ENCODE assay signal across 15 cellular contexts in the genomic region with DNA sequence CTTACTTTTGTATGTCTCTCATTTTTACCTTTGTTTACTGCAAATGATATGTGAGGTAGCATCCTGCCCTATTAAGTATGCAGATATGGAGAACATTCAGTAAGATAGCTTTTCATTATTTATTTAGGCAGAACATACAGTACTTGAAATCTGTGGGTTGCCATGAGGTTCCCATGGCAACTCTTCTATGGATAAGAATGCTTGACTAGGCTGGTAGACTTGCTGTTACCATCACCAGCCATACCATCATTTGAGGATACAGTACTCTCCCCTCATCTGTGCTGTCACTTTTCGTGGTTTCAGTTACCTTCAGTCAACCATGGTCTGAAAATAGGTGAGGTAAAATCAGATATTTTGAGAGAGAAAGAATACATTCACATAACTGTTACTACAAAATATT. TPM values are rescaled to one million over a fixed set of nuclear protein-coding genes. Genes with fewer than 3 reads are reported as not detected.
DNase-seq lines count a peak whose midpoint lies in the region; ATAC-seq, FAIRE-seq and TF ChIP-seq lines count a peak whose summit lies in the region.
"Had no signal": no experiment of that assay in that cellular context is flagged by ENCODE, and none has a peak within 500 bp of the region (broad histone marks: within the 10 kb centered on the region; RNA-seq: fewer than 3 reads in every experiment).

No MANE protein-coding gene starts in this region.

- H3K27me3 ChIP-seq in HepG2 (ENCODE audit: control insufficient read depth in 1 of 2, insufficient read depth in 2 of 2, low read length in 2 of 2), result no peaks in the 10 kb centered on the region
- H3K27me3 ChIP-seq: esophagus squamous epithelium, neutrophil, thyroid gland had no signal

- H3K36me3 ChIP-seq in HepG2 (replicated peaks in 1 of 2; ENCODE audit: control insufficient read depth in 1 of 2, insufficient read depth in 2 of 2, low read length in 2 of 2), result no peaks in the 10 kb centered on the region; a peak in 1 of 5 replicates
- H3K36me3 ChIP-seq: esophagus squamous epithelium, HAP-1, neutrophil, thyroid gland had no signal

- H3K36me3 Mint-ChIP-seq in naive B cell, result no peaks in the 10 kb centered on the region
- peaks cover 0 to 5% (median 2%) of the 10 kb centered on the region in 3 donors for H3K36me3 Mint-ChIP-seq in immature natural killer cell

- CTCF ChIA-PET in HepG2 (lab: Yijun Ruan, JAX; ENCODE audit: low intra/inter-chr PET ratio, low total read pairs), result no interaction called here

- H3K4me1 Mint-ChIP-seq in naive B cell, result peaks cover 0 to 31% (median 15%) of the 10 kb centered on the region in 3 donors
- H3K4me1 Mint-ChIP-seq in immature natural killer cell, result peaks cover 3 to 16% of the 10 kb centered on the region in 2 donors

- H3K27me3 Mint-ChIP-seq in naive B cell, result no peaks in the 10 kb centered on the region
- no peaks in the 10 kb centered on the region for H3K27me3 Mint-ChIP-seq in immature natural killer cell (ENCODE audit: low read depth in 3 of 3)

- peak; percentile 25 for DNase-seq in NCI-H1105 treated with DMSO at 0.1 percent for 48 hours (lab: John Stamatoyannopoulos, UW)
- DNase-seq in NCI-H1105 (lab: John Stamatoyannopoulos, UW), result no peak
- no peak for DNase-seq in naive B cell
- no peak for DNase-seq in NCI-H446 (lab: John Stamatoyannopoulos, UW)
- DNase-seq in HepG2 (ENCODE audit: low spot score), result no peak
- DNase-seq in immature natural killer cell, result no peak
- DNase-seq: esophagus squamous epithelium, thyroid gland had no signal

- no peak overlapping the region for H3K4me3 ChIP-seq in HepG2 (replicated peaks in 1 of 3; ENCODE audit: insufficient read depth in 1 of 3, low read depth in 2 of 3, low read length in 3 of 3)
- H3K4me3 ChIP-seq: esophagus squamous epithelium, HAP-1, thyroid gland had no signal

- H3K27ac ChIP-seq in HepG2 (ENCODE audit: extremely low read length, insufficient read depth, low read length), result no peak overlapping the region
- H3K27ac ChIP-seq: esophagus squamous epithelium, neutrophil, thyroid gland had no signal

- WGBS in HepG2 (ENCODE audit: low lambda C conversion rate), result 95% methylated on average over 1 of the region's 1 CpG

- no peaks in the 10 kb centered on the region for H3K79me2 ChIP-seq in HepG2 (ENCODE audit: insufficient read depth, low read length)

- in situ Hi-C loops in HepG2 (cut with HindIII; ENCODE audit: extremely low pct_ligation_motif_present, low pct_unique_long_range_greater_than_20kb), result no loop called here

- TF ChIP-seq POLR2A in HepG2 (IDR thresholded peaks at IDR 0.05; ENCODE audit: insufficient read depth in 1 of 2, low read depth in 2 of 2, low read length in 2 of 2), result no peak

- H3K9me3 Mint-ChIP-seq in naive B cell (peaks cover 0 to 1% (median 0%) of the 10 kb centered on the region in 7 donors), immature natural killer cell (no peaks in the 10 kb centered on the region)
- H3K9me3 Mint-ChIP-seq: activated T-helper 1 cell treated with anti-CD3 and anti-CD28 coated beads, Interleukin-12 subunit alpha, Interleukin-12 subunit beta, Interleukin-2, Interleukin-4 antibody, amounts not matched to agents 30 ng/mL and 10 ng/mL and 1 ng/mL, durations not matched to agents 14 hours and 24 hours and 36 hours had no signal

- H3K4me3 Mint-ChIP-seq in naive B cell, result peak overlapping the region in 1 of 8 donors; percentile 22
- H3K4me3 Mint-ChIP-seq in immature natural killer cell, result no peak overlapping the region

- no TSS peak for BruUV-seq in HepG2 (replicated peaks; lab: Mats Ljungman, UMichigan)

- H3K4me2 ChIP-seq in HepG2 (ENCODE audit: low read depth, low read length), result no peak overlapping the region

- H2AFZ ChIP-seq in HepG2 (ENCODE audit: low read length), result no peak overlapping the region

- POLR2A ChIA-PET in HepG2 (lab: Yijun Ruan, JAX), result no interaction called here

- FAIRE-seq in HepG2 (lab: Jason Lieb, UNC), result no peak
- FAIRE-seq: bronchial epithelial cell, TTC549 had no signal

- peak; percentile 76 for ATAC-seq in GM21723 (IDR thresholded peaks at IDR 0.05; ENCODE audit: unreplicated experiment)
- peak; percentile 62 for ATAC-seq in HG03196 (IDR thresholded peaks at IDR 0.05; ENCODE audit: unreplicated experiment)
- peak; percentile 68 to 78 for ATAC-seq in naive B cell (ENCODE audit: low read depth in 2 of 2)
- no peak for ATAC-seq in HepG2

- no peaks in the 10 kb centered on the region for H3K4me1 ChIP-seq in HepG2 (ENCODE audit: insufficient read depth, low read length)
- H3K4me1 ChIP-seq: esophagus squamous epithelium, HAP-1, thyroid gland had no signal

- H3K27ac Mint-ChIP-seq in naive B cell (peak overlapping the region in 5 of 6 donors; percentile 3 to 88 (median 63)), immature natural killer cell (no peak overlapping the region)
- H3K27ac Mint-ChIP-seq: activated T-helper 1 cell treated with anti-CD3 and anti-CD28 coated beads, Interleukin-12 subunit alpha, Interleukin-12 subunit beta, Interleukin-2, Interleukin-4 antibody, amounts not matched to agents 30 ng/mL and 10 ng/mL and 1 ng/mL, durations not matched to agents 14 hours and 24 hours and 36 hours had no signal

- no peaks in the 10 kb centered on the region for H4K20me1 ChIP-seq in HepG2 (ENCODE audit: insufficient read depth, low read length)

- no peak for TF ChIP-seq RAD21 in HepG2 (CRISPR knock-in tag; IDR thresholded peaks at IDR 0.05)

- intact Hi-C loops in HepG2 (cut with micrococcal nuclease; ENCODE audit: unreplicated experiment), result loop anchor here (5.0 kb wide), 1 partner anchor 222 kb away; a partner anchor contains a TSS

- no peak for TF ChIP-seq EP300 in HepG2 (IDR thresholded peaks at IDR 0.05; ENCODE audit: low read depth in 2 of 2, low read length in 2 of 2)
- no peak for TF ChIP-seq EP300 in HepG2 (CRISPR knock-in tag; IDR thresholded peaks at IDR 0.05; ENCODE audit: borderline replicate concordance)

- H3K9ac ChIP-seq in HepG2 (ENCODE audit: insufficient read depth, low read depth, low read length), result no peak overlapping the region

- H3K9me3 ChIP-seq in HepG2 (ENCODE audit: low read length), result no peaks in the 10 kb centered on the region
- H3K9me3 ChIP-seq: esophagus squamous epithelium, HAP-1, neutrophil, thyroid gland had no signal

- TF ChIP-seq CTCF in HepG2 (CRISPR knock-in tag; IDR thresholded peaks at IDR 0.05), result no peak

TF ChIP-seq in HepG2, 621 proteins besides CTCF, POLR2A, EP300 and RAD21:
- no peak for TF ChIP-seq SATB2 (CRISPR knock-in tag; IDR thresholded peaks at IDR 0.05)

RNA-seq across cellular contexts. Expression of a gene that starts 56.7 kb away (rescaled TPM):
- polyA plus RNA-seq in naive B cell (ENCODE audit: low read depth in 6 of 6) (1 to 10 TPM; 3.7 to 9.8 (median 5.4) TPM), HepG2 (2011; rRNA removed) (3.8 and 5.2 TPM in 2 replicates), immature natural killer cell (1 to 10 TPM; 1.0 to 2.6 (median 2.1) TPM)
- 6.8 and 9.0 TPM in 2 replicates for total RNA-seq in HepG2 (2016; rRNA removed; fragmentation: Illumina TruSeq; extraction: Trizol)
- total RNA-seq in HepG2 (2016; cell fraction: cytosol; rRNA removed; fragmentation: Illumina TruSeq; extraction: Trizol; ENCODE audit: low read depth), result 1.3 TPM in 2 replicates
- total RNA-seq in HepG2 (2016; cell fraction: insoluble cytoplasmic fraction; rRNA removed; fragmentation: Illumina TruSeq; extraction: Trizol), result 6.1 and 9.2 TPM in 2 replicates
- total RNA-seq in HepG2 (2016; cell fraction: membrane; rRNA removed; fragmentation: Illumina TruSeq; extraction: Trizol), result 3.6 TPM in 2 replicates
- total RNA-seq in HepG2 (2016; cell fraction: nucleus; rRNA removed; fragmentation: Illumina TruSeq; extraction: Trizol), result 19.1 TPM in 2 replicates
- polyA plus RNA-seq in HepG2 (2011; cell fraction: cytosol; rRNA removed), result 1.8 and 2.1 TPM in 2 replicates
- polyA plus RNA-seq in HepG2 (2011; cell fraction: nucleus; rRNA removed), result 4.2 TPM in 2 replicates
- polyA plus RNA-seq in HepG2 (2012), result 8.2 and 9.7 TPM in 2 replicates
- 1.5 TPM in 2 replicates for polyA plus RNA-seq in HepG2 (2016; cell fraction: cytosol; fragmentation: Illumina TruSeq; extraction: Trizol; ENCODE audit: low read depth)
- 13.6 and 13.8 TPM in 2 replicates for polyA plus RNA-seq in HepG2 (2016; cell fraction: insoluble cytoplasmic fraction; fragmentation: Illumina TruSeq; extraction: Trizol; ENCODE audit: low read depth)
- 3.2 and 3.3 TPM in 2 replicates for polyA plus RNA-seq in HepG2 (2016; cell fraction: membrane; fragmentation: Illumina TruSeq; extraction: Trizol; ENCODE audit: low read depth)
- polyA plus RNA-seq in HepG2 (2016; cell fraction: nucleus; fragmentation: Illumina TruSeq; extraction: Trizol; ENCODE audit: insufficient read depth, low read depth), result 19.5 and 19.7 TPM in 2 replicates
- polyA minus RNA-seq in HepG2 (2011; rRNA and poly(A)+ RNA removed; ENCODE audit: low replicate concordance), result 4.6 and 6.3 TPM in 2 replicates
- polyA minus RNA-seq in HepG2 (2011; cell fraction: cytosol; rRNA and poly(A)+ RNA removed), result 4.7 and 5.7 TPM in 2 replicates
- 40.2 and 44.8 TPM in 2 replicates for polyA minus RNA-seq in HepG2 (2011; cell fraction: nucleus; rRNA and poly(A)+ RNA removed)

Comparison
In these comparisons a context has a peak if more than half of its experiments do, and no peak if none do; other contexts are left out.
1. H3K27ac Mint-ChIP-seq: peak in naive B cell (5 of 6); none in immature natural killer cell (0 of 6).